In the genomic region with DNA sequence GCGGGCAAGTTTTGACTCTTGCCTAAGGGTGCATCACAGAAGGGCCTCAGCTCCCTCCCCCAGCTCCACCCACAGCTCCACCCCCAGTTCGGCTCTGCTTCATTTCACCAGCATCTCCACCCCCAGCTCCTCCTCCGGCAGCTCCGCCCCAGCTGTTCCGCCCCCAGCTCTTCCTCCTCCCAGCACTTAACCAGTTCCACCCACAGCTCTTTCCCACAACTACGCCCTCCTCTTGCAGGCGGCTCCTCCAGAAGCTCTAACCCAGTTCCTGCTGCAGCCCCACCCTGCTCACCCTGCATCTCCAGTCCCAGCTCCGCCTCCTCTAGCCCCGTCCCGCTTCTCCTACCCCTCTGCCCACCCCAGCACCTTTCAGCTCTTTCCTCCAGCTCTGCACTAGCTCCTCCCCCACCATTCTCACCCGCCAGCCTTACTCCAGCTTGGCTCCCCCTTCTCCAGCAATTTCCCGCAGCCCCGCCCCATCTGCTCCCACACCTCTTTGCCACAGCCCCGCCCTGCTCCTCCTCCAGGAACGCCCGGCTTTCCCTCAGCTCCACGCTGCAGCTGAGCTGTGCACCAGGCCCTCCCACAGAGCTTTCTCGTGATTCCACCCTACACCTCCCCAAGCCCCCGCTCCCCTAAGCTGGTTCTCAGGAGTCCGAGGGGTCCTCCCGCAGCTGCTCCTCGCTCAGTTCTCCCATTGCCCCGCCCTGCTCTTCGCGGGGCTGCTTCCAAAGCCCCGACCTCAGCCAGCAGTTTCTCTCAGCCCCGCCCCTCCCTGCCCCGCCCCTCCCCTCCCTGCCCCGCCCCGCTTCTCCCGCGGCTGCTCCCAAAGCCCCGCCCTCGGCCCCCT, we compare ENCODE assay signal across 8 cellular contexts. TPM values are rescaled to one million over a fixed set of nuclear protein-coding genes. Genes with fewer than 3 reads are reported as not detected.
DNase-seq lines count a peak whose midpoint lies in the region; ATAC-seq and TF ChIP-seq lines count a peak whose summit lies in the region.

No MANE protein-coding gene starts in this region.

- H3K4me3 Mint-ChIP-seq in CD8-positive, alpha-beta T cell, result peak overlapping the region; percentile 85
- peak overlapping the region; percentile 81 to 93 for H3K4me3 Mint-ChIP-seq in effector memory CD8-positive, alpha-beta T cell

- H4K5ac ChIP-seq in mesendoderm (ENCODE audit: low read length), result no peak overlapping the region

- H3K27me3 Mint-ChIP-seq in CD8-positive, alpha-beta T cell (ENCODE audit: low read depth), result no peaks in the 10 kb centered on the region
- H3K27me3 Mint-ChIP-seq in effector memory CD8-positive, alpha-beta T cell, result no peaks in the 10 kb centered on the region

- peaks cover 7% of the 10 kb centered on the region for H3K4me1 ChIP-seq in CD8-positive, alpha-beta T cell (ENCODE audit: insufficient read depth, low read length)
- H3K4me1 ChIP-seq in mesendoderm (ENCODE audit: control insufficient read depth, low read depth, low read length), result no peaks in the 10 kb centered on the region

- H3K79me1 ChIP-seq in mesendoderm (ENCODE audit: low read length), result no peaks in the 10 kb centered on the region

- peak overlapping the region; percentile 61 for H3K9ac ChIP-seq in mesendoderm (ENCODE audit: low read length)

- peak overlapping the region; percentile 61 for H3K27ac ChIP-seq in CD8-positive, alpha-beta T cell (ENCODE audit: low read depth, low read length)
- H3K27ac ChIP-seq in mesendoderm (ENCODE audit: low read depth, low read length), result peak overlapping the region; percentile 51

- peak; percentile 74 to 94 (median 83) for DNase-seq in CD8-positive, alpha-beta T cell
- DNase-seq in GM20000 (ENCODE audit: low spot score) (peak; percentile 70), HS-5 (ENCODE audit: low read depth) (peak; percentile 61), mesendoderm (peak; percentile 96)
- peak; percentile 82 for DNase-seq in NK-92 treated with Interleukin-12 subunit alpha and Interleukin-12 subunit beta, amount 100 ng/mL, for 24 hours (lab: John Stamatoyannopoulos, UW)
- DNase-seq in activated CD8-positive, alpha-beta memory T cell treated with anti-CD3 and anti-CD28 coated beads for 4 hours (ENCODE audit: low read depth in 2 of 2), result peak; percentile 73 to 80
- DNase-seq in effector memory CD8-positive, alpha-beta T cell, result peak; percentile 84 to 86 (median 85)
- DNase-seq in stimulated activated CD8-positive, alpha-beta memory T cell treated with anti-CD3 and anti-CD28 coated beads, Interleukin-15, amount 100 ng/mL, for 1 hour (ENCODE audit: low read depth), result peak; percentile 71

- H3K9me3 Mint-ChIP-seq in CD8-positive, alpha-beta T cell, result no peaks in the 10 kb centered on the region
- H3K9me3 Mint-ChIP-seq in effector memory CD8-positive, alpha-beta T cell, result no peaks in the 10 kb centered on the region

- no peaks in the 10 kb centered on the region for H3K9me3 ChIP-seq in CD8-positive, alpha-beta T cell (ENCODE audit: low read length)

- H2BK15ac ChIP-seq in mesendoderm (replicated peaks; ENCODE audit: low read depth), result no peak overlapping the region

- peaks cover 9% of the 10 kb centered on the region for H3K36me3 Mint-ChIP-seq in CD8-positive, alpha-beta T cell
- H3K36me3 Mint-ChIP-seq in effector memory CD8-positive, alpha-beta T cell (ENCODE audit: insufficient read depth), result peaks cover 38% of the 10 kb centered on the region

- no peak overlapping the region for H3K23ac ChIP-seq in mesendoderm (ENCODE audit: low read length)

- no peaks in the 10 kb centered on the region for H3K36me3 ChIP-seq in CD8-positive, alpha-beta T cell (ENCODE audit: insufficient read depth, low read length)
- no peaks in the 10 kb centered on the region for H3K36me3 ChIP-seq in mesendoderm (ENCODE audit: control insufficient read depth, insufficient read depth, low read length)

- no peaks in the 10 kb centered on the region for H3K79me2 ChIP-seq in mesendoderm (ENCODE audit: control insufficient read depth, insufficient read depth, low read length)

- CTCF ChIA-PET in CD8-positive, alpha-beta T cell (lab: Charles Lee), result interaction anchor here (1.1 to 3.6 kb wide), 3 partner anchors 11 to 33 kb away, joined by 4 to 23 read pairs (median 16); no protein-coding TSS in a partner anchor

- peak overlapping the region; percentile 78 for H3K56ac ChIP-seq in mesendoderm (ENCODE audit: low read length)

- POLR2A ChIA-PET in CD8-positive, alpha-beta T cell (lab: Charles Lee), result interaction anchor here (0.7 to 3.0 kb wide), 7 partner anchors 10 to 400 kb away, joined by 3 to 39 read pairs (median 5); a partner anchor contains a TSS

- peak overlapping the region; percentile 76 for H3K4me3 ChIP-seq in CD8-positive, alpha-beta T cell (ENCODE audit: low read depth, low read length)
- H3K4me3 ChIP-seq in mesendoderm (ENCODE audit: low read length), result peak overlapping the region; percentile 38

- H2BK5ac ChIP-seq in mesendoderm (ENCODE audit: low read length), result no peak overlapping the region

- H3K4me1 Mint-ChIP-seq in CD8-positive, alpha-beta T cell (ENCODE audit: low read depth), result peaks cover 6% of the 10 kb centered on the region
- peaks cover 0 to 21% of the 10 kb centered on the region in 2 donors for H3K4me1 Mint-ChIP-seq in effector memory CD8-positive, alpha-beta T cell (ENCODE audit: low read depth in 2 of 2)

- no peak for TF ChIP-seq CTCF in CD8-positive, alpha-beta T cell (IDR thresholded peaks at IDR 0.05)
- TF ChIP-seq CTCF in GM20000 (IDR thresholded peaks at IDR 0.05; ENCODE audit: extremely low read depth, missing control alignments), result no peak

- peak overlapping the region; percentile 16 for H3K18ac ChIP-seq in mesendoderm (ENCODE audit: low read length)

- H3K4me2 ChIP-seq in mesendoderm (ENCODE audit: low read length), result no peak overlapping the region

- H2AK5ac ChIP-seq in mesendoderm (ENCODE audit: low read length), result no peak overlapping the region

- no CpG with 5 or more reads among the region's 34 CpGs for WGBS in mesendoderm (ENCODE audit: extremely low coverage, insufficient coverage, low lambda C conversion rate)

- no peak overlapping the region for H2BK120ac ChIP-seq in mesendoderm (ENCODE audit: low read depth, low read length)

- no peak overlapping the region for H3K4ac ChIP-seq in mesendoderm (ENCODE audit: low read depth, low read length)

- peak; percentile 54 for ATAC-seq in CD8-positive, alpha-beta T cell
- peak; percentile 53 for ATAC-seq in effector memory CD8-positive, alpha-beta T cell (replicated peaks)

- peak overlapping the region; percentile 81 for H3K27ac Mint-ChIP-seq in CD8-positive, alpha-beta T cell
- peak overlapping the region; percentile 97 to 100 for H3K27ac Mint-ChIP-seq in effector memory CD8-positive, alpha-beta T cell

- intact Hi-C loops in CD8-positive, alpha-beta T cell (cut with DNase I, micrococcal nuclease), result loop anchor here (1.0 to 2.0 kb wide), 4 partner anchors 13 to 35 kb away; a partner anchor contains a TSS

- H4K8ac ChIP-seq in mesendoderm (ENCODE audit: low read depth, low read length), result no peak overlapping the region

- no peaks in the 10 kb centered on the region for H3K27me3 ChIP-seq in CD8-positive, alpha-beta T cell (ENCODE audit: insufficient read depth, low read length)
- no peaks in the 10 kb centered on the region for H3K27me3 ChIP-seq in mesendoderm (ENCODE audit: insufficient read depth, low read length, poor library complexity)

RNA-seq across cellular contexts. Expression of a gene that starts 1.3 kb away (rescaled TPM):
- 10 to 100 TPM; 88.4 to 97.8 TPM for total RNA-seq in CD8-positive, alpha-beta T cell
- 3.6 TPM for polyA plus RNA-seq in mesendoderm (2013, experiment 1 of 2)
- 3.3 TPM for polyA plus RNA-seq in mesendoderm (2013, experiment 2 of 2)

RNA-seq across cellular contexts. Expression of a gene that starts 10.2 kb away (rescaled TPM):
- not detected for total RNA-seq in CD8-positive, alpha-beta T cell
- polyA plus RNA-seq in mesendoderm (2013, experiment 1 of 2), result not detected
- polyA plus RNA-seq in mesendoderm (2013, experiment 2 of 2), result not detected

RNA-seq across cellular contexts. Expression of a gene that starts 34.4 kb away (rescaled TPM):
- 100 to 1,000 TPM; 230 to 240 TPM for total RNA-seq in CD8-positive, alpha-beta T cell
- polyA plus RNA-seq in mesendoderm (2013, experiment 1 of 2), result 15.8 TPM
- 16.3 TPM for polyA plus RNA-seq in mesendoderm (2013, experiment 2 of 2)

RNA-seq across cellular contexts. Expression of a gene that starts 47.8 kb away (rescaled TPM):
- total RNA-seq in CD8-positive, alpha-beta T cell, result not detected
- polyA plus RNA-seq in mesendoderm (2013, experiment 1 of 2), result 0.17 TPM
- 0.29 TPM for polyA plus RNA-seq in mesendoderm (2013, experiment 2 of 2)

RNA-seq across cellular contexts. Expression of a gene that starts 55.6 kb away (rescaled TPM):
- total RNA-seq in CD8-positive, alpha-beta T cell, result not detected
- polyA plus RNA-seq in mesendoderm (2013, experiment 1 of 2), result 0.07 TPM
- polyA plus RNA-seq in mesendoderm (2013, experiment 2 of 2), result not detected

Comparison
In these comparisons a context has a peak if more than half of its experiments do, and no peak if none do; other contexts are left out.
1. Peak in every context shown above with its lines: DNase-seq, ATAC-seq, H3K4me3 ChIP-seq and H3K27ac ChIP-seq.